ENCODE assay signal across 8 cellular contexts in genomic region chr7:33807779-33808482, GRCh38.
DNase-seq lines count a peak whose midpoint lies in the region; ATAC-seq, FAIRE-seq and TF ChIP-seq lines count a peak whose summit lies in the region.

No MANE protein-coding gene starts in this region.

- ATAC-seq in HG02885 (IDR thresholded peaks at IDR 0.05; ENCODE audit: poor library complexity, unreplicated experiment) (peak; percentile 69), GM18858 (IDR thresholded peaks at IDR 0.05; ENCODE audit: unreplicated experiment) (no peak), GM21528 (IDR thresholded peaks at IDR 0.05; ENCODE audit: low FRiP score, unreplicated experiment) (no peak)

- no peak overlapping the region for H3K4me3 Mint-ChIP-seq in mesothelial cell of epicardium

- no peak for FAIRE-seq in kidney (lab: Jason Lieb, UNC)

- H3K27ac Mint-ChIP-seq in mesothelial cell of epicardium = no peak overlapping the region

- TF ChIP-seq CTCF in mesothelial cell of epicardium (IDR thresholded peaks at IDR 0.05; ENCODE audit: unreplicated experiment) (peak; percentile 23), kidney (IDR thresholded peaks at IDR 0.05; ENCODE audit: borderline replicate concordance, extremely low read depth, insufficient read depth) (no peak)

- no peak overlapping the region for H3K9ac ChIP-seq in kidney (ENCODE audit: low read length in 2 of 2)

- no peak overlapping the region for H3K27ac ChIP-seq in kidney (ENCODE audit: low read depth in 2 of 2, low read length in 2 of 2)

- no peaks in the 10 kb centered on the region for H3K36me3 ChIP-seq in kidney (ENCODE audit: control insufficient read depth in 1 of 2, insufficient read depth in 2 of 2, low read length in 2 of 2)

- H3K36me3 Mint-ChIP-seq in mesothelial cell of epicardium = no peaks in the 10 kb centered on the region

- peaks cover 6% of the 10 kb centered on the region for H3K9me3 Mint-ChIP-seq in mesothelial cell of epicardium

- no peaks in the 10 kb centered on the region for H3K9me3 ChIP-seq in kidney (ENCODE audit: control insufficient read depth in 1 of 2, low read length in 2 of 2)

- H3K27me3 Mint-ChIP-seq in mesothelial cell of epicardium (ENCODE audit: low read depth) = no peaks in the 10 kb centered on the region

- peaks cover 45% of the 10 kb centered on the region for H3K4me1 Mint-ChIP-seq in mesothelial cell of epicardium

- intact Hi-C loops in kidney (cut with DNase I) = no loop called here

- DNase-seq in GM04503 (ENCODE audit: low read depth) (peak; percentile 76), amniotic stem cell (lab: John Stamatoyannopoulos, UW) (peak; percentile 60), mesothelial cell of epicardium (ENCODE audit: low spot score in 2 of 2, unreplicated experiment in 2 of 2) (no peak), epidermal melanocyte (ENCODE audit: insufficient read length, low spot score) (no peak), kidney (no peak)

- H3K4me1 ChIP-seq in kidney (ENCODE audit: control insufficient read depth in 1 of 2, insufficient read depth in 1 of 2, low read depth in 1 of 2, low read length in 2 of 2) = no peaks in the 10 kb centered on the region

- H3K4me3 ChIP-seq in kidney (ENCODE audit: low read length in 2 of 2) = no peak overlapping the region

Comparison
In these comparisons a context has a peak if more than half of its experiments do, and no peak if none do; other contexts are left out.
1. DNase-seq: peak in GM04503 (single experiment) and amniotic stem cell (single experiment); none in mesothelial cell of epicardium (0 of 2), epidermal melanocyte (single experiment) and kidney (single experiment).